8 cellular contexts compared by ENCODE assay signal in genomic region chr1:209805875-209806760, GRCh38. TPM values are rescaled to one million over a fixed set of nuclear protein-coding genes. Genes with fewer than 3 reads are reported as not detected.
DNase-seq lines count a peak whose midpoint lies in the region; ATAC-seq, FAIRE-seq and TF ChIP-seq lines count a peak whose summit lies in the region.

TSS of gene IRF6 (minus strand) at chr1:209806142. CDS start at chr1:209801413, 4,729 bp downstream.

- DNase-seq in GM12891 (ENCODE audit: insufficient read length, low spot score) (peak; percentile 72), NCI-H2171 (lab: John Stamatoyannopoulos, UW) (peak; percentile 92), activated T-cell treated with anti-CD3 and anti-CD28 coated beads for 1 hour (ENCODE audit: low read depth) (peak; percentile 60), epithelial cell of prostate (ENCODE audit: low read depth, low spot score) (no peak), mucosa of gallbladder (ENCODE audit: low spot score) (peak; percentile 92)
- DNase-seq in stimulated activated CD8-positive, alpha-beta memory T cell treated with anti-CD3 and anti-CD28 coated beads, Interleukin-7, amount 100 ng/mL, for 4 hours (ENCODE audit: low read depth in 2 of 2) = peak; percentile 41 to 68

- peak; percentile 78 for FAIRE-seq in GM12891 (lab: Jason Lieb, UNC)

- H3K27ac ChIP-seq in epithelial cell of prostate = peak within 1 kb of the TSS; percentile 95

- TF ChIP-seq POLR2A in GM12891 (IDR thresholded peaks at IDR 0.05; ENCODE audit: low read depth, low read length) = no peak

- ATAC-seq in HG02852 (IDR thresholded peaks at IDR 0.05; ENCODE audit: unreplicated experiment) = peak; percentile 95
- no peak for ATAC-seq in GM21737 (IDR thresholded peaks at IDR 0.05; ENCODE audit: unreplicated experiment)

TF ChIP-seq in GM12891, 5 proteins besides CTCF, POLR2A, EP300 and RAD21:
- TF ChIP-seq POU2F2 (IDR thresholded peaks at IDR 0.05; ENCODE audit: low read depth, low read length) = no peak

RNA-seq across cellular contexts. Expression of gene IRF6, which starts in this region (rescaled TPM):
- 1.1 TPM for polyA plus RNA-seq in GM12891 (2012; ENCODE audit: low read depth, missing spikeins)
- total RNA-seq in mucosa of gallbladder = 104 TPM
